20 cellular contexts compared by ENCODE assay signal in the genomic region with DNA sequence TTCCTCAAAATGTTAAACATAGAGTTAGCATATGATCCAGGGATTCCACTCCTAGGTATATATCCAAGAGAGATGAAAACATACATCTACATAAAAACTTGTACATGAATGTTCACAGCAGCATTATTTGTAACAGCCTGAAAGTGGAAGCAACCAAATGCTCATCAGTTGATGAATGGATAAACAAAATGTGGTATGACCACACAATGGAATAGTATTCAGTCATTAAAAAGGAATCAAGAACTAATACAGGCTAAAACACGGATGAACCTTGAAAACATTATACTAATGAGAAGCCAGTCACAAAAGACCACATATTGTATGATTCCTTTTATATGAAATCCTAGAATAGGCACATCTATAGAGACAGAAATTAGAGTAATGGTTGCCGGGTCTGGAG. TPM values are rescaled to one million over a fixed set of nuclear protein-coding genes. Genes with fewer than 3 reads are reported as not detected.
DNase-seq lines count a peak whose midpoint lies in the region; ATAC-seq, FAIRE-seq and TF ChIP-seq lines count a peak whose summit lies in the region.
"Had no signal": no experiment of that assay in that cellular context is flagged by ENCODE, and none has a peak within 500 bp of the region (broad histone marks: within the 10 kb centered on the region; RNA-seq: fewer than 3 reads in every experiment).

No MANE protein-coding gene starts in this region.

- no peak overlapping the region for H3K23ac ChIP-seq in H1 (ENCODE audit: insufficient read length)

- H3K4ac ChIP-seq in H1 (replicated peaks; ENCODE audit: insufficient read length, low read depth, low read length), result no peak overlapping the region

- H4K91ac ChIP-seq in H1 (replicated peaks; ENCODE audit: insufficient read length, low read length), result no peak overlapping the region

- H2BK15ac ChIP-seq in H1 (ENCODE audit: low read length), result no peak overlapping the region

- no TSS peak for BruUV-seq in K562 (replicated peaks; lab: Mats Ljungman, UMichigan)

- no peak overlapping the region for H3K4me2 ChIP-seq in A549
- no peak overlapping the region for H3K4me2 ChIP-seq in K562 (ENCODE audit: insufficient read depth, low read length)
- H3K4me2 ChIP-seq in H1 (ENCODE audit: insufficient read depth in 1 of 2, low read depth in 2 of 2, low read length in 2 of 2), result no peak overlapping the region
- H3K4me2 ChIP-seq: BLaER1 treated with 17β-estradiol and CSF1 and Interleukin-3, amounts not matched to agents 10 nM and 100 nM had no signal

- no peak overlapping the region for H2BK5ac ChIP-seq in H1 (ENCODE audit: low read depth, low read length)

- TF ChIP-seq POLR2A in A549 (IDR thresholded peaks at IDR 0.05; ENCODE audit: low read length), result no peak
- TF ChIP-seq POLR2A in K562 (conservative IDR thresholded peaks at IDR 0.05), result no peak
- no peak for TF ChIP-seq POLR2A in H1 (IDR thresholded peaks at IDR 0.05; ENCODE audit: control extremely low read depth in 1 of 2, low read depth in 2 of 2, low read length in 2 of 2)

- no peak overlapping the region for H2AK5ac ChIP-seq in H1 (ENCODE audit: low read depth, low read length)

- FAIRE-seq in A549 (lab: Jason Lieb, UNC) (peak; percentile 18), GM18507 (lab: Jason Lieb, UNC) (peak; percentile 35), K562 (lab: Jason Lieb, UNC) (no peak), H1 (lab: Jason Lieb, UNC) (no peak)
- FAIRE-seq: A204.1, D721Med, G401.6 had no signal

- H3K79me2 ChIP-seq in K562 (ENCODE audit: control insufficient read depth, insufficient read depth, low read length), result no peaks in the 10 kb centered on the region
- H3K79me2 ChIP-seq in H1 (ENCODE audit: control insufficient read depth in 1 of 2, insufficient read depth in 2 of 2, low read length in 2 of 2), result peaks cover 0 to 9% of the 10 kb centered on the region in 2 experiments; a peak in 2 of 4 replicates

- DNase-seq in A549 (ENCODE audit: low read depth in 1 of 2, low spot score in 1 of 2), result no peak
- no peak for DNase-seq in GM18507 (ENCODE audit: extremely low spot score, insufficient read length, low read depth)
- DNase-seq in K562 (ENCODE audit: extremely low read depth in 1 of 4, low spot score in 3 of 4), result no peak
- DNase-seq in H1 (ENCODE audit: low read depth in 1 of 2, low spot score in 2 of 2), result no peak
- DNase-seq in right cardiac atrium, result no peak
- no peak for DNase-seq in activated T-cell treated with anti-CD3 and anti-CD28 coated beads, Interleukin-2, amount 50 U/mL, for 48 hours
- DNase-seq: 8988T; AML-193; Caco-2; Calu3; CD4-positive, alpha-beta T cell; CD8-positive, alpha-beta T cell; DMS79 treated with DMSO at 0.1 percent for 48 hours; GF-D8 had no signal

- H3K56ac ChIP-seq in H1 (replicated peaks; ENCODE audit: insufficient read length, low read depth, low read length), result no peak overlapping the region

- H4K5ac ChIP-seq in H1 (ENCODE audit: insufficient read length, low read depth, low read length), result no peak overlapping the region

- TF ChIP-seq RAD21 in A549 (conservative IDR thresholded peaks at IDR 0.05 in 1 of 2, IDR thresholded peaks at IDR 0.05 in 1 of 2) (no peak), K562 (CRISPR knock-in tag; conservative IDR thresholded peaks at IDR 0.05 in 1 of 2, IDR thresholded peaks at IDR 0.05 in 1 of 2) (no peak), H1 (IDR thresholded peaks at IDR 0.05 in 1 of 2, conservative IDR thresholded peaks at IDR 0.05 in 1 of 2; ENCODE audit: low read depth in 2 of 2, low read length in 2 of 2) (no peak)

- H3K9me1 ChIP-seq in K562 (ENCODE audit: control insufficient read depth, insufficient read depth, low read length), result no peaks in the 10 kb centered on the region

- H3K4me3 ChIP-seq in A549 (no peak overlapping the region), K562 (no peak overlapping the region), H1 (ENCODE audit: extremely low read depth in 1 of 4, insufficient read depth in 2 of 4, low read depth in 3 of 4, low read length in 4 of 4) (no peak overlapping the region), right cardiac atrium (ENCODE audit: low read length) (no peak overlapping the region)
- H3K4me3 ChIP-seq: BLaER1 treated with 17β-estradiol and CSF1 and Interleukin-3, amounts not matched to agents 10 nM and 100 nM had no signal

- WGBS in A549 (ENCODE audit: missing lambda C conversion rate), result 50% methylated on average over 2 of the region's 2 CpGs
- 42% methylated on average over 2 of the region's 2 CpGs for WGBS in K562 (ENCODE audit: insufficient coverage, low coverage, missing lambda C conversion rate)
- 100% methylated on average over 2 of the region's 2 CpGs; no CpG with 5 or more reads in 1 of the 2 experiments for WGBS in H1 (ENCODE audit: extremely low coverage in 1 of 2, insufficient coverage in 1 of 2, insufficient read length in 1 of 2, insufficient replicate concordance in 2 of 2, low coverage in 1 of 2, low lambda C conversion rate in 2 of 2, missing lambda C conversion rate in 1 of 2), 2 experiments
- WGBS in right cardiac atrium, result 97% methylated on average over 2 of the region's 2 CpGs

- ATAC-seq in A549 (no peak), K562 (no peak), HG03175 (IDR thresholded peaks at IDR 0.05; ENCODE audit: unreplicated experiment) (no peak), right cardiac atrium (no peak)
- ATAC-seq: CD8-positive, alpha-beta T cell had no signal

- H2BK12ac ChIP-seq in H1 (ENCODE audit: low read depth, low read length), result no peak overlapping the region

- no peak overlapping the region for H3K9ac ChIP-seq in K562 (ENCODE audit: insufficient read depth in 1 of 2, low read depth in 2 of 2, low read length in 2 of 2)
- H3K9ac ChIP-seq in H1 (replicated peaks in 1 of 4; ENCODE audit: extremely low read depth in 1 of 4, low read depth in 3 of 4, low read length in 3 of 4), result no peak overlapping the region
- H3K9ac ChIP-seq: BLaER1 treated with 17β-estradiol and CSF1 and Interleukin-3, amounts not matched to agents 10 nM and 100 nM had no signal

- CTCF ChIA-PET in A549 (lab: Yijun Ruan, JAX), result interaction anchor here (3.7 kb wide), 1 partner anchor 12 kb away, joined by 19 read pairs; no protein-coding TSS in a partner anchor
- CTCF ChIA-PET in K562 (lab: Yijun Ruan, JAX; ENCODE audit: low intra/inter-chr PET ratio), result no interaction called here
- CTCF ChIA-PET in H1 (lab: Charles Lee; ENCODE audit: partially characterized antibody), result interaction anchor here (1.2 to 3.1 kb wide), 2 partner anchors 9 to 41 kb away, joined by 4 to 7 read pairs; no protein-coding TSS in a partner anchor

- H3K27me3 ChIP-seq in K562 (ENCODE audit: control insufficient read depth in 2 of 2, insufficient read depth in 2 of 2, low read length in 2 of 2), result peaks cover 22 to 60% of the 10 kb centered on the region in 2 experiments; a peak in 4 of 5 replicates
- peaks cover 1 to 28% (median 16%) of the 10 kb centered on the region in 4 experiments; a peak in 6 of 7 replicates for H3K27me3 ChIP-seq in H1 (replicated peaks in 1 of 4; ENCODE audit: control insufficient read depth in 3 of 4, extremely low read depth in 1 of 4, insufficient read depth in 3 of 4, low read length in 3 of 4)
- H3K27me3 ChIP-seq in right cardiac atrium (ENCODE audit: control insufficient read depth, insufficient read depth), result no peaks in the 10 kb centered on the region

- intact Hi-C loops in K562 (cut with micrococcal nuclease) (no loop called here), right cardiac atrium (cut with DNase I) (no loop called here)

- no peak overlapping the region for H3K14ac ChIP-seq in H1 (ENCODE audit: insufficient read length)

- H3K4me1 ChIP-seq in A549 (peaks cover 5% of the 10 kb centered on the region; the same call in 2 of the 3 replicates), K562 (replicated peaks in 1 of 2; ENCODE audit: control insufficient read depth in 2 of 2, insufficient read depth in 2 of 2, low read length in 2 of 2) (peaks cover 0 to 14% of the 10 kb centered on the region in 2 experiments; a peak in 2 of 5 replicates), H1 (replicated peaks in 1 of 4; ENCODE audit: control insufficient read depth in 3 of 4, insufficient read depth in 4 of 4, low read length in 3 of 4) (peaks cover 0 to 11% (median 8%) of the 10 kb centered on the region in 4 experiments; a peak in 5 of 7 replicates), right cardiac atrium (ENCODE audit: control insufficient read depth, insufficient read depth, low read length) (no peaks in the 10 kb centered on the region)
- H3K4me1 ChIP-seq: BLaER1 treated with 17β-estradiol and CSF1 and Interleukin-3, amounts not matched to agents 10 nM and 100 nM; Caco-2 had no signal

- H3K36me3 ChIP-seq in K562 (ENCODE audit: control insufficient read depth, insufficient read depth, low read length) (no peaks in the 10 kb centered on the region), H1 (ENCODE audit: control insufficient read depth in 2 of 4, insufficient read depth in 4 of 4, low read length in 3 of 4) (no peaks in the 10 kb centered on the region)
- H3K36me3 ChIP-seq: BLaER1 treated with 17β-estradiol and CSF1 and Interleukin-3, amounts not matched to agents 10 nM and 100 nM had no signal

- no peak overlapping the region for H2BK20ac ChIP-seq in H1 (ENCODE audit: low read length)

- peaks cover 10% of the 10 kb centered on the region; the same call in 1 of the 2 replicates for H3K23me2 ChIP-seq in H1 (ENCODE audit: low read depth, low read length)

- H2BK120ac ChIP-seq in H1 (replicated peaks; ENCODE audit: low read depth, low read length), result no peak overlapping the region

- in situ Hi-C loops in K562 (cut with MboI), result no loop called here

- POLR2A ChIA-PET in A549 (lab: Yijun Ruan, JAX) (no interaction called here), K562 (lab: Yijun Ruan, JAX) (no interaction called here), H1 (lab: Charles Lee; ENCODE audit: partially characterized antibody) (no interaction called here)

- H3K9me3 ChIP-seq in A549, result no peaks in the 10 kb centered on the region
- H3K9me3 ChIP-seq in K562 (replicated peaks; ENCODE audit: control insufficient read depth, insufficient read depth, low read depth, low read length), result no peaks in the 10 kb centered on the region
- H3K9me3 ChIP-seq in H1 (ENCODE audit: insufficient read depth in 2 of 2, low read depth in 1 of 2, low read length in 1 of 2), result no peaks in the 10 kb centered on the region
- H3K9me3 ChIP-seq in right cardiac atrium (ENCODE audit: control insufficient read depth, low read length), result no peaks in the 10 kb centered on the region
- H3K9me3 ChIP-seq: Caco-2 had no signal

- H4K20me1 ChIP-seq in K562 (replicated peaks; ENCODE audit: control insufficient read depth, insufficient read depth, low read length) (peaks cover 6% of the 10 kb centered on the region), H1 (replicated peaks in 1 of 2; ENCODE audit: control insufficient read depth in 1 of 2, insufficient read depth in 2 of 2, low read length in 2 of 2) (no peaks in the 10 kb centered on the region)

- no peak overlapping the region for H3K27ac ChIP-seq in A549
- no peak overlapping the region for H3K27ac ChIP-seq in K562 (ENCODE audit: extremely low read depth, low read depth, low read length)
- H3K27ac ChIP-seq in H1 (ENCODE audit: low read depth, low read length), result no peak overlapping the region
- no peak overlapping the region for H3K27ac ChIP-seq in right cardiac atrium (ENCODE audit: low read length)
- H3K27ac ChIP-seq: BLaER1 treated with 17β-estradiol and CSF1 and Interleukin-3, amounts not matched to agents 10 nM and 100 nM; C4-2B had no signal

- TF ChIP-seq EP300 in A549 (IDR thresholded peaks at IDR 0.05), result no peak
- TF ChIP-seq EP300 in K562 (IDR thresholded peaks at IDR 0.05; ENCODE audit: low read length), result no peak
- TF ChIP-seq EP300 in H1 (IDR thresholded peaks at IDR 0.05; ENCODE audit: borderline replicate concordance in 1 of 2, low read depth in 2 of 2, low read length in 2 of 2), result no peak

- no peaks in the 10 kb centered on the region for H3K79me1 ChIP-seq in H1 (ENCODE audit: low read depth, low read length)

- no peak overlapping the region for H4K8ac ChIP-seq in H1 (ENCODE audit: extremely low read depth, insufficient read depth, low read length)

- H3K18ac ChIP-seq in H1 (ENCODE audit: extremely low read depth, low read length), result no peak overlapping the region

- H2AFZ ChIP-seq in K562 (ENCODE audit: low read depth, low read length), result no peak overlapping the region
- H2AFZ ChIP-seq in H1 (ENCODE audit: low read length), result no peak overlapping the region

- TF ChIP-seq CTCF in A549 (IDR thresholded peaks at IDR 0.05), result no peak
- no peak for TF ChIP-seq CTCF in K562 (IDR thresholded peaks at IDR 0.05 in 2 of 3, conservative IDR thresholded peaks at IDR 0.05 in 1 of 3; ENCODE audit: insufficient read depth in 2 of 3, low read depth in 1 of 3, low read length in 3 of 3)
- TF ChIP-seq CTCF in H1 (IDR thresholded peaks at IDR 0.05; ENCODE audit: control extremely low read depth in 1 of 3, insufficient read depth in 1 of 3, low read depth in 1 of 3, low read length in 3 of 3), result no peak

RNA-seq across cellular contexts. Expression of a gene that starts 42.7 kb away (rescaled TPM):
- 28.3 and 45.3 TPM in 2 replicates for polyA plus RNA-seq in A549 (2011; rRNA removed)
- polyA plus RNA-seq in A549 (2012; cell fraction: cytosol; rRNA removed), result 30.6 and 35.6 TPM in 2 replicates
- 22.9 and 25.9 TPM in 2 replicates for polyA plus RNA-seq in A549 (2012; cell fraction: nucleus; rRNA removed)
- 31.9 to 41.4 TPM (median 37.6 TPM) in 3 replicates for polyA plus RNA-seq in A549 (2017; fragmentation: RNase III; extraction: RNeasy Plus Mini Kit Qiagen cat#74134 plus additional on column Dnase treatment)
- polyA minus RNA-seq in A549 (2011; rRNA and poly(A)+ RNA removed), result 37.6 and 40.7 TPM in 2 replicates
- 57.2 and 111 TPM in 2 replicates for total RNA-seq in K562 (2011; cell fraction: chromatin; rRNA removed; ENCODE audit: low replicate concordance)
- total RNA-seq in K562 (2011; cell fraction: nucleolus; rRNA removed), result 39.6 and 44.2 TPM in 2 replicates
- total RNA-seq in K562 (2011; cell fraction: nucleoplasm; rRNA removed), result 63.2 and 85.5 TPM in 2 replicates
- 18.9 and 20.1 TPM in 2 replicates for total RNA-seq in K562 (2014; rRNA removed)
- 12.3 TPM in 2 replicates for total RNA-seq in K562 (2014; rRNA removed; fragmentation: Illumina TruSeq; extraction: Trizol)
- total RNA-seq in K562 (2015; rRNA removed; fragmentation: Illumina TruSeq; extraction: Trizol), result 10.5 and 11.5 TPM in 2 replicates
- 35.9 and 41.8 TPM in 2 replicates for total RNA-seq in K562 (2021)
- 23.9 and 25.8 TPM in 2 replicates for polyA plus RNA-seq in K562 (2011; rRNA removed)
- 17.7 and 23.5 TPM in 2 replicates for polyA plus RNA-seq in K562 (2011; cell fraction: cytosol; rRNA removed)
- 55.7 and 92.8 TPM in 2 replicates for polyA plus RNA-seq in K562 (2011; cell fraction: nucleus; rRNA removed)
- 24.4 and 70.9 TPM in 2 replicates for polyA plus RNA-seq in K562 (2012)
- 31.4 and 32.8 TPM in 2 replicates for polyA plus RNA-seq in K562 (2014; fragmentation: Illumina TruSeq; extraction: Trizol)
- 1 to 10 TPM; 2.7 to 2.8 TPM for polyA plus RNA-seq in K562 (2014; fragmentation: Nextera tagmentation; extraction: Ambion mirVana)
- 25.6 and 29.4 TPM in 2 replicates for polyA plus RNA-seq in K562 (2014; rRNA removed)
- 14.2 and 18.2 TPM in 2 replicates for polyA minus RNA-seq in K562 (2011; rRNA and poly(A)+ RNA removed)
- 16.8 and 18.3 TPM in 2 replicates for polyA minus RNA-seq in K562 (2011; cell fraction: cytosol; rRNA and poly(A)+ RNA removed)
- polyA minus RNA-seq in K562 (2011; cell fraction: nucleus; rRNA and poly(A)+ RNA removed), result 32.3 and 34.9 TPM in 2 replicates
- total RNA-seq in H1 (2021; fragmentation: NEBNext Ultra II Directional; extraction: Animal tissue kit (Norgen Biotek cat#: 25700)), result 48.5 and 54.9 TPM in 2 replicates
- polyA plus RNA-seq in H1 (2011; rRNA removed), result 6.1 and 11.6 TPM in 2 replicates
- 5.7 TPM for polyA plus RNA-seq in H1 (2011; cell fraction: cytosol; rRNA removed)
- polyA plus RNA-seq in H1 (2011; cell fraction: nucleus; rRNA removed), result 35.1 TPM
- polyA plus RNA-seq in H1 (2012, experiment 1 of 2), result 15.3 to 18.0 TPM (median 16.2 TPM) in 4 replicates
- 9.0 TPM for polyA plus RNA-seq in H1 (2012, experiment 2 of 2)
- polyA plus RNA-seq in H1 (2013, experiment 1 of 2), result 29.9 TPM
- 31.2 TPM for polyA plus RNA-seq in H1 (2013, experiment 2 of 2)
- 8.6 and 14.4 TPM in 2 replicates for polyA minus RNA-seq in H1 (2011; rRNA and poly(A)+ RNA removed)
- 8.1 TPM for polyA minus RNA-seq in H1 (2011; cell fraction: cytosol; rRNA and poly(A)+ RNA removed)
- polyA minus RNA-seq in H1 (2011; cell fraction: nucleus; rRNA and poly(A)+ RNA removed), result 13.4 TPM
- total RNA-seq in right cardiac atrium, result 10 to 100 TPM; 11.6 to 15.3 (median 14.6) TPM
- polyA plus RNA-seq in right cardiac atrium, result 15.1 TPM
